ENCODE assay signal across 1 cellular context in the genomic region with DNA sequence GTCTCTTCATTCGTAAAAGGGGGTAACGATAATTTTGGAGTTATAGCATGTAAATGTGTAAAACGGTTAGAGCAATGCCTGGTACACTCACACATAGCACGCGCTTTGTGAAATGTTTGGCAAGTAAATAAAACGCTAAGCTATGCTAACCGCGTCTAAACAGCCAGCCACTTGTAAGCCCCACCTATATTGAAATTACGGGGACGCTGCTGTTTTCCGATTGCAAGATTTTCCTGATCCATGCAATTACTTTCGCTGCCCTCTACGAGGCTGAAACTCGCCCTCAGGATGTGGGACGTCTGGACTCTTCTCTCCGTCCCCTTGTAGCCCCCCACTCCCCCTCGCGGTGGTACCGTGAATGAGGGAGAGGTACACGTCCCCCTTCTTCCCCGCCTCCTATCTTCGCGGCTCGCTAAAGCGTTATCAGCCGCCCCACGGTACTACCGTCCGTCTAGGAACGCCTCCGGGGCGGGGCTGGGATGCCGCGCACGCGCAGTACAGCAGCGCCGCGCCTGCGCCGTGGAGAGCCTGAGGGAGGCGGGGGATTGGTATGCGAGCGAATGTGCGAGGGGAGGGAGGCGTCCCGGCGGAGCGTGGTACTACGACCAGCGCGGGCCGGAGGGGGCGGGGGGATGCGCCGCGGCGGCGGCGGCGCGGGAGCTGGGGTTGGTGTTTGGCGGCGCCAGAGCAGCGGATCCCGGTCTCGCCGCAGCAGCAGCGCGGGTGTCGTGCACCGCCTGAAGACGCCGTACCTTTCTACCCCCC.
TF ChIP-seq lines count a peak whose summit lies in the region.

Gene STIM2, plus strand, starts transcription at position 685 of the 765 bp plus-strand sequence.

TF ChIP-seq in HepG2, 621 proteins besides CTCF, POLR2A, EP300 and RAD21 (continued from another document and continues in another):
- TF ChIP-seq ZBTB40 (IDR thresholded peaks at IDR 0.05) = no peak
- peak; percentile 27; the same call in 1 of the 2 replicates for TF ChIP-seq ZBTB40 (CRISPR knock-in tag; IDR thresholded peaks at IDR 0.05)
- no peak for TF ChIP-seq KDM3A (CRISPR knock-in tag; IDR thresholded peaks at IDR 0.05; ENCODE audit: low read depth)
- TF ChIP-seq ZNF652 (CRISPR knock-in tag; IDR thresholded peaks at IDR 0.05; ENCODE audit: borderline replicate concordance, low read depth) = no peak
- no peak for TF ChIP-seq RFXANK (CRISPR knock-in tag; IDR thresholded peaks at IDR 0.05)
- peak; percentile 76; the same call in 1 of the 2 replicates for TF ChIP-seq ZNF605 (CRISPR knock-in tag; IDR thresholded peaks at IDR 0.05)
- TF ChIP-seq ZNF816 (CRISPR knock-in tag; IDR thresholded peaks at IDR 0.05; ENCODE audit: borderline replicate concordance) = 0 out of 2 replicates have a peak, but pooled peaks have one; percentile 26
- TF ChIP-seq, protein P1, sequence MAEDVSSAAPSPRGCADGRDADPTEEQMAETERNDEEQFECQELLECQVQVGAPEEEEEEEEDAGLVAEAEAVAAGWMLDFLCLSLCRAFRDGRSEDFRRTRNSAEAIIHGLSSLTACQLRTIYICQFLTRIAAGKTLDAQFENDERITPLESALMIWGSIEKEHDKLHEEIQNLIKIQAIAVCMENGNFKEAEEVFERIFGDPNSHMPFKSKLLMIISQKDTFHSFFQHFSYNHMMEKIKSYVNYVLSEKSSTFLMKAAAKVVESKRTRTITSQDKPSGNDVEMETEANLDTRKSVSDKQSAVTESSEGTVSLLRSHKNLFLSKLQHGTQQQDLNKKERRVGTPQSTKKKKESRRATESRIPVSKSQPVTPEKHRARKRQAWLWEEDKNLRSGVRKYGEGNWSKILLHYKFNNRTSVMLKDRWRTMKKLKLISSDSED (CRISPR knock-in tag; IDR thresholded peaks at IDR 0.05) = no peak
- no peak for TF ChIP-seq REXO4 (CRISPR knock-in tag; IDR thresholded peaks at IDR 0.05; ENCODE audit: borderline replicate concordance)
- TF ChIP-seq MAFF (IDR thresholded peaks at IDR 0.05; ENCODE audit: low read depth, low read length) = no peak
- no peak for TF ChIP-seq TP53 (CRISPR knock-in tag; conservative IDR thresholded peaks at IDR 0.05)
- no peak for TF ChIP-seq HOXA7 (CRISPR knock-in tag; IDR thresholded peaks at IDR 0.05)
- TF ChIP-seq ZNF563 (CRISPR knock-in tag; IDR thresholded peaks at IDR 0.05) = no peak
- TF ChIP-seq ZNF407 (CRISPR knock-in tag; IDR thresholded peaks at IDR 0.05; ENCODE audit: not compliant biosample characterization) = peak; percentile 26
- peak; percentile 17; the same call in 1 of the 2 replicates for TF ChIP-seq MEIS2 (CRISPR knock-in tag; IDR thresholded peaks at IDR 0.05)
- no peak; the same call in 1 of the 2 replicates for TF ChIP-seq ZKSCAN8 (CRISPR knock-in tag; IDR thresholded peaks at IDR 0.05; ENCODE audit: borderline replicate concordance)
- TF ChIP-seq THAP11 (CRISPR knock-in tag; IDR thresholded peaks at IDR 0.05) = peak; percentile 45; the same call in 1 of the 2 replicates
- peak; percentile 75; the same call in 1 of the 2 replicates for TF ChIP-seq HOXA5 (CRISPR knock-in tag; IDR thresholded peaks at IDR 0.05)
- peak; percentile 66; the same call in 1 of the 2 replicates for TF ChIP-seq IRF9 (CRISPR knock-in tag; IDR thresholded peaks at IDR 0.05; ENCODE audit: borderline replicate concordance)
- TF ChIP-seq, protein P2, sequence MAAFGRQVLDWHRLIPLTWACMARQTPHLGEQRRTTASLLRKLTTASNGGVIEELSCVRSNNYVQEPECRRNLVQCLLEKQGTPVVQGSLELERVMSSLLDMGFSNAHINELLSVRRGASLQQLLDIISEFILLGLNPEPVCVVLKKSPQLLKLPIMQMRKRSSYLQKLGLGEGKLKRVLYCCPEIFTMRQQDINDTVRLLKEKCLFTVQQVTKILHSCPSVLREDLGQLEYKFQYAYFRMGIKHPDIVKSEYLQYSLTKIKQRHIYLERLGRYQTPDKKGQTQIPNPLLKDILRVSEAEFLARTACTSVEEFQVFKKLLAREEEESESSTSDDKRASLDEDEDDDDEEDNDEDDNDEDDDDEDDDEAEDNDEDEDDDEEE (CRISPR knock-in tag; IDR thresholded peaks at IDR 0.05) = no peak; the same call in 1 of the 2 replicates
- peak; percentile 26; the same call in 1 of the 2 replicates for TF ChIP-seq RFXAP (CRISPR knock-in tag; IDR thresholded peaks at IDR 0.05; ENCODE audit: borderline replicate concordance)
- TF ChIP-seq FOSL2 (CRISPR knock-in tag; IDR thresholded peaks at IDR 0.05) = peak; percentile 38
- TF ChIP-seq FOXO1 (CRISPR knock-in tag; IDR thresholded peaks at IDR 0.05) = no peak
- no peak for TF ChIP-seq SOX5 (CRISPR knock-in tag; IDR thresholded peaks at IDR 0.05; ENCODE audit: borderline replicate concordance)
- TF ChIP-seq, protein P3, sequence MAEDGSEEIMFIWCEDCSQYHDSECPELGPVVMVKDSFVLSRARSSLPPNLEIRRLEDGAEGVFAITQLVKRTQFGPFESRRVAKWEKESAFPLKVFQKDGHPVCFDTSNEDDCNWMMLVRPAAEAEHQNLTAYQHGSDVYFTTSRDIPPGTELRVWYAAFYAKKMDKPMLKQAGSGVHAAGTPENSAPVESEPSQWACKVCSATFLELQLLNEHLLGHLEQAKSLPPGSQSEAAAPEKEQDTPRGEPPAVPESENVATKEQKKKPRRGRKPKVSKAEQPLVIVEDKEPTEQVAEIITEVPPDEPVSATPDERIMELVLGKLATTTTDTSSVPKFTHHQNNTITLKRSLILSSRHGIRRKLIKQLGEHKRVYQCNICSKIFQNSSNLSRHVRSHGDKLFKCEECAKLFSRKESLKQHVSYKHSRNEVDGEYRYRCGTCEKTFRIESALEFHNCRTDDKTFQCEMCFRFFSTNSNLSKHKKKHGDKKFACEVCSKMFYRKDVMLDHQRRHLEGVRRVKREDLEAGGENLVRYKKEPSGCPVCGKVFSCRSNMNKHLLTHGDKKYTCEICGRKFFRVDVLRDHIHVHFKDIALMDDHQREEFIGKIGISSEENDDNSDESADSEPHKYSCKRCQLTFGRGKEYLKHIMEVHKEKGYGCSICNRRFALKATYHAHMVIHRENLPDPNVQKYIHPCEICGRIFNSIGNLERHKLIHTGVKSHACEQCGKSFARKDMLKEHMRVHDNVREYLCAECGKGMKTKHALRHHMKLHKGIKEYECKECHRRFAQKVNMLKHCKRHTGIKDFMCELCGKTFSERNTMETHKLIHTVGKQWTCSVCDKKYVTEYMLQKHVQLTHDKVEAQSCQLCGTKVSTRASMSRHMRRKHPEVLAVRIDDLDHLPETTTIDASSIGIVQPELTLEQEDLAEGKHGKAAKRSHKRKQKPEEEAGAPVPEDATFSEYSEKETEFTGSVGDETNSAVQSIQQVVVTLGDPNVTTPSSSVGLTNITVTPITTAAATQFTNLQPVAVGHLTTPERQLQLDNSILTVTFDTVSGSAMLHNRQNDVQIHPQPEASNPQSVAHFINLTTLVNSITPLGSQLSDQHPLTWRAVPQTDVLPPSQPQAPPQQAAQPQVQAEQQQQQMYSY (CRISPR knock-in tag; IDR thresholded peaks at IDR 0.05) = no peak
- no peak for TF ChIP-seq EED (CRISPR knock-in tag; IDR thresholded peaks at IDR 0.05)
